ENCODE assay signal across 15 cellular contexts in the genomic region with DNA sequence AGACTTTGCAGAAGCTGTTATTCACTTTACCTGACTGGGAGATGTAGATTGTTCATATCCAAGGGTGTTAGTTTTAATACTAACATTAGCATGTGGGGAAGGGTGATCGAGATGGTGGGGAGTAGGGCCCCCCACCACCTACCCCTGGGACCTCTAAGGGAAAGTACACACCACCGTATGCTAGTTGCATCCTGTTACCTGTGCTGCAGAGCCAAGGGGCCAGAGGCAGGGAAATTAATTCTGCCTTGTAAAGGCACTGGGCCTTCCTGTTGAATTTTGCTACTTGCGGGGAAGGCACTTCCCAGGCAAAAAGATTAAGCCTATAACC. TPM values are rescaled to one million over a fixed set of nuclear protein-coding genes. Genes with fewer than 3 reads are reported as not detected.
DNase-seq lines count a peak whose midpoint lies in the region; ATAC-seq and TF ChIP-seq lines count a peak whose summit lies in the region.
"Had no signal": no experiment of that assay in that cellular context is flagged by ENCODE, and none has a peak within 500 bp of the region (broad histone marks: within the 10 kb centered on the region; RNA-seq: fewer than 3 reads in every experiment).

No MANE protein-coding gene starts in this region.

- H3K79me1 ChIP-seq in neuronal stem cell (ENCODE audit: low read depth, low read length) = no peaks in the 10 kb centered on the region

- no peak overlapping the region for H3K4ac ChIP-seq in neuronal stem cell (ENCODE audit: low read length)

- H3K9me3 ChIP-seq in neuronal stem cell (replicated peaks in 1 of 2; ENCODE audit: control insufficient read depth in 2 of 2, insufficient read depth in 1 of 2, low read depth in 1 of 2, low read length in 2 of 2) (no peaks in the 10 kb centered on the region), stomach (no peaks in the 10 kb centered on the region)

- H4K91ac ChIP-seq in neuronal stem cell (ENCODE audit: low read depth, low read length, poor library complexity) = no peak overlapping the region

- TF ChIP-seq EP300 in stomach (IDR thresholded peaks at IDR 0.05) = no peak

- H3K14ac ChIP-seq in neuronal stem cell (ENCODE audit: low read length) = no peak overlapping the region

- H3K27ac ChIP-seq in neuronal stem cell (replicated peaks; ENCODE audit: low read length) (no peak overlapping the region), stomach (no peak overlapping the region)
- H3K27ac ChIP-seq: coronary artery had no signal

- no peak overlapping the region for H2AFZ ChIP-seq in neuronal stem cell (ENCODE audit: low read length)

- TF ChIP-seq POLR2A in stomach (IDR thresholded peaks at IDR 0.05) = no peak

- H3K4me2 ChIP-seq in neuronal stem cell (ENCODE audit: insufficient read depth, low read length, poor library complexity, severe bottlenecking) = no peak overlapping the region

- H2BK12ac ChIP-seq in neuronal stem cell (ENCODE audit: low read length) = no peak overlapping the region

- no peak overlapping the region for H2BK15ac ChIP-seq in neuronal stem cell (ENCODE audit: low read length)

- DNase-seq in neuronal stem cell (ENCODE audit: low spot score) (no peak), NK-92 (lab: John Stamatoyannopoulos, UW; ENCODE audit: unreplicated experiment) (no peak), stomach (no peak), NCI-H187 treated with DMSO at 0.1 percent for 48 hours (lab: John Stamatoyannopoulos, UW) (no peak), DMS79 treated with DMSO at 0.1 percent for 48 hours (lab: John Stamatoyannopoulos, UW) (no peak)
- DNase-seq: activated CD8-positive, alpha-beta memory T cell treated with anti-CD3 and anti-CD28 coated beads, Interleukin-2, amount 10 ng/mL, durations not matched to agents 7 days and 5 days; activated gamma-delta T cell; aorta; retina; substantia nigra had no signal

- no peak overlapping the region for H3K18ac ChIP-seq in neuronal stem cell (ENCODE audit: low read length)

- peaks cover 0 to 21% of the 10 kb centered on the region in 2 donors for H3K4me1 ChIP-seq in neuronal stem cell (ENCODE audit: control insufficient read depth in 2 of 2, insufficient read depth in 1 of 2, low read depth in 1 of 2, low read length in 2 of 2)
- peaks cover 6 to 34% (median 25%) of the 10 kb centered on the region in 4 donors for H3K4me1 ChIP-seq in stomach

- peak overlapping the region; percentile 86 for H4K8ac ChIP-seq in neuronal stem cell (ENCODE audit: low read depth, low read length)

- H3K27me3 ChIP-seq in neuronal stem cell (ENCODE audit: control insufficient read depth in 3 of 3, insufficient read depth in 3 of 3, low read depth in 1 of 3, low read length in 3 of 3) = peaks cover 0 to 45% (median 0%) of the 10 kb centered on the region in 3 experiments
- H3K27me3 ChIP-seq in stomach = no peaks in the 10 kb centered on the region

- no peak overlapping the region for H2AK5ac ChIP-seq in neuronal stem cell (ENCODE audit: low read depth, low read length)

- H3K4me3 ChIP-seq in neuronal stem cell (ENCODE audit: low read length in 2 of 2) = no peak overlapping the region
- H3K4me3 ChIP-seq in stomach = no peak overlapping the region
- H3K4me3 ChIP-seq: coronary artery had no signal

- H3K23ac ChIP-seq in neuronal stem cell (ENCODE audit: low read depth, low read length, poor library complexity) = no peak overlapping the region

- no peak for TF ChIP-seq CTCF in stomach (IDR thresholded peaks at IDR 0.05)

- no peak overlapping the region for H2BK5ac ChIP-seq in neuronal stem cell (ENCODE audit: low read length)

- H3K36me3 ChIP-seq in neuronal stem cell (replicated peaks in 1 of 2; ENCODE audit: control insufficient read depth in 2 of 2, insufficient read depth in 2 of 2, low read length in 2 of 2) = no peaks in the 10 kb centered on the region
- H3K36me3 ChIP-seq in stomach = no peaks in the 10 kb centered on the region

- no CpG with 5 or more reads among the region's 3 CpGs for WGBS in neuronal stem cell (ENCODE audit: extremely low coverage in 2 of 2, insufficient read length in 2 of 2, insufficient replicate concordance in 1 of 2), 2 donors
- WGBS in stomach, 5 donors = 65 to 82% (median 76%) methylated on average over 3 of the region's 3 CpGs

- ATAC-seq in GM18870 (IDR thresholded peaks at IDR 0.05; ENCODE audit: unreplicated experiment) (peak; percentile 28), GM21723 (IDR thresholded peaks at IDR 0.05; ENCODE audit: unreplicated experiment) (peak; percentile 49), HG03342 (IDR thresholded peaks at IDR 0.05; ENCODE audit: unreplicated experiment) (peak; percentile 35)
- ATAC-seq: activated CD8-positive, alpha-beta memory T cell treated with anti-CD3 and anti-CD28 coated beads, Interleukin-2, amount 10 ng/mL, durations not matched to agents 7 days and 5 days had no signal

- intact Hi-C loops in stomach (cut with DNase I; ENCODE audit: low total_unique reads) = no loop called here

- H3K9ac ChIP-seq in neuronal stem cell (ENCODE audit: low read depth, low read length, poor library complexity) = no peak overlapping the region

- H2BK120ac ChIP-seq in neuronal stem cell (ENCODE audit: low read depth, low read length) = no peak overlapping the region

RNA-seq across cellular contexts. Expression of gene STEAP3, which starts 9.0 kb away (rescaled TPM):
- polyA plus RNA-seq in neuronal stem cell (2013, experiment 1 of 2) = 0.47 TPM
- polyA plus RNA-seq in neuronal stem cell (2013, experiment 2 of 2) = 0.54 TPM
- 10 to 100 TPM in 3 of 5 donors, 1 to 10 TPM in 2; 5.3 to 56.7 (median 37.4) TPM for total RNA-seq in stomach
- 10 to 100 TPM in 2 of 3 donors, 1 to 10 TPM in 1; 2.9 to 12.8 (median 12.5) TPM for polyA plus RNA-seq in stomach
- polyA plus RNA-seq: neural cell had no signal
